In genomic region chr1:59360729-59361128, GRCh38 we compare ENCODE assay signal across 21 cellular contexts.
"Had no signal": no experiment of that assay in that cellular context is flagged by ENCODE, and none has a peak within 500 bp of the region (broad histone marks: within the 10 kb centered on the region; RNA-seq: fewer than 3 reads in every experiment).

No MANE protein-coding gene starts in this region.

- ATAC-seq: lower lobe of right lung, natural killer cell had no signal

- H3K4me1 ChIP-seq: lower lobe of right lung, stomach had no signal

- DNase-seq: cortex of kidney; dorsolateral prefrontal cortex; effector CD8-positive, alpha-beta T cell; heart left ventricle; hypothalamus; immature natural killer cell; kidney; left ventricle myocardium inferior; lower lobe of right lung; mesendoderm; natural killer cell; stimulated activated CD4-positive, alpha-beta T cell treated with anti-CD3 and anti-CD28 coated beads, Interleukin-12 subunit alpha, Interleukin-12 subunit beta, amount 100 ng/mL, for 4 hours; stimulated activated naive CD4-positive, alpha-beta T cell; stomach; substantia nigra; transverse colon had no signal

- H3K4me3 ChIP-seq: dorsolateral prefrontal cortex, heart left ventricle, left ventricle myocardium inferior, lower lobe of right lung, ovary, skin epidermis, stomach, thoracic aorta, transverse colon had no signal

- H3K27ac ChIP-seq: dorsolateral prefrontal cortex, lower lobe of right lung, ovary, stomach, thoracic aorta, transverse colon had no signal

- H3K27me3 ChIP-seq: dorsolateral prefrontal cortex, heart left ventricle, ovary, stomach, transverse colon had no signal

- H3K27me3 Mint-ChIP-seq: central memory CD8-positive, alpha-beta T cell had no signal

- H3K27ac Mint-ChIP-seq: immature natural killer cell, natural killer cell had no signal

- H3K36me3 Mint-ChIP-seq: natural killer cell had no signal

- H3K4me3 Mint-ChIP-seq: central memory CD8-positive, alpha-beta T cell; immature natural killer cell; natural killer cell; neural crest cell had no signal

- H3K4me1 Mint-ChIP-seq: immature natural killer cell had no signal

- H3K36me3 ChIP-seq: heart left ventricle, left ventricle myocardium inferior, lower lobe of right lung, ovary, thoracic aorta, transverse colon had no signal

- H3K9me3 Mint-ChIP-seq: immature natural killer cell, natural killer cell had no signal

- H3K9me3 ChIP-seq: heart left ventricle, left ventricle myocardium inferior, lower lobe of right lung, ovary, stomach, thoracic aorta, transverse colon had no signal
